ENCODE assay signal across 26 cellular contexts in genomic region chr7:16615234-16615633, GRCh38.
"Had no signal": no experiment of that assay in that cellular context is flagged by ENCODE, and none has a peak within 500 bp of the region (broad histone marks: within the 10 kb centered on the region; RNA-seq: fewer than 3 reads in every experiment).

No MANE protein-coding gene starts in this region.

- H3K27me3 Mint-ChIP-seq: activated CD8-positive, alpha-beta memory T cell treated with anti-CD3 and anti-CD28 coated beads, Interleukin-2, amount 10 ng/mL, durations not matched to agents 7 days and 5 days; naive thymus-derived CD8-positive, alpha-beta T cell; stimulated activated memory B cell treated with anti-CD40 and anti-IgM and Interleukin-4, amounts not matched to agents 10 μg/mL and 1 μg/mL and 100 μg/mL, for 72 hours had no signal

- H3K4me3 ChIP-seq: breast epithelium, esophagus muscularis mucosa, heart left ventricle, right atrium auricular region, smooth muscle cell, suprapubic skin, tibial artery had no signal

- H3K27ac Mint-ChIP-seq: activated CD8-positive, alpha-beta memory T cell treated with anti-CD3 and anti-CD28 coated beads, Interleukin-2, amount 10 ng/mL, durations not matched to agents 7 days and 5 days; activated CD8-positive, alpha-beta T cell treated with anti-CD3 and anti-CD28 coated beads, Interleukin-2, amount 10 ng/mL, durations not matched to agents 7 days and 5 days; activated naive CD4-positive, alpha-beta T cell treated with anti-CD3 and anti-CD28 coated beads, Interleukin-2, amount 50 U/mL, for 72 hours; activated T-helper 2 cell treated with anti-CD3 and anti-CD28 coated beads, Interferon-gamma antibody, Interleukin-2, Interleukin-4, amounts not matched to agents 10 μg/mL and 5 μg/mL and 100 μg/mL, durations not matched to agents 14 hours and 24 hours and 36 hours; naive thymus-derived CD8-positive, alpha-beta T cell; stimulated activated memory B cell treated with anti-CD40 and anti-IgM and Interleukin-4, amounts not matched to agents 10 μg/mL and 1 μg/mL and 100 μg/mL, for 72 hours had no signal

- DNase-seq: activated CD8-positive, alpha-beta memory T cell treated with anti-CD3 and anti-CD28 coated beads, Interleukin-2, amount 10 ng/mL, durations not matched to agents 7 days and 5 days; activated CD8-positive, alpha-beta T cell treated with anti-CD3 and anti-CD28 coated beads, Interleukin-2, amount 10 ng/mL, durations not matched to agents 7 days and 5 days; activated T-cell treated with anti-CD3 and anti-CD28 coated beads, Interleukin-2, amount 50 U/mL, for 48 hours; central memory CD4-positive, alpha-beta T cell; foreskin keratinocyte; heart left ventricle; left cardiac atrium; mammary epithelial cell; midbrain; naive thymus-derived CD8-positive, alpha-beta T cell; occipital lobe; stimulated activated CD4-positive, alpha-beta T cell treated with anti-CD3 and anti-CD28 coated beads, Interleukin-1b, Interleukin-23, amount 100 ng/mL, for 48 hours; stimulated activated CD4-positive, alpha-beta T cell treated with anti-CD3 and anti-CD28 coated beads, Interleukin-4, amount 100 ng/mL, for 4 hours; stimulated activated CD8-positive, alpha-beta memory T cell treated with anti-CD3 and anti-CD28 coated beads, Interleukin-4, amount 100 ng/mL, for 48 hours; T-helper 2 cell; tibial artery had no signal

- H3K9me3 ChIP-seq: breast epithelium, esophagus muscularis mucosa, heart left ventricle, right atrium auricular region, suprapubic skin, tibial artery had no signal

- H3K4me3 Mint-ChIP-seq: activated CD8-positive, alpha-beta memory T cell treated with anti-CD3 and anti-CD28 coated beads, Interleukin-2, amount 10 ng/mL, durations not matched to agents 7 days and 5 days; activated CD8-positive, alpha-beta T cell treated with anti-CD3 and anti-CD28 coated beads, Interleukin-2, amount 10 ng/mL, durations not matched to agents 7 days and 5 days; naive thymus-derived CD8-positive, alpha-beta T cell; neural crest cell; stimulated activated memory B cell treated with anti-CD40 and anti-IgM and Interleukin-4, amounts not matched to agents 10 μg/mL and 1 μg/mL and 100 μg/mL, for 72 hours had no signal

- ATAC-seq: activated CD8-positive, alpha-beta memory T cell treated with anti-CD3 and anti-CD28 coated beads, Interleukin-2, amount 10 ng/mL, durations not matched to agents 7 days and 5 days; activated CD8-positive, alpha-beta T cell treated with anti-CD3 and anti-CD28 coated beads, Interleukin-2, amount 10 ng/mL, durations not matched to agents 7 days and 5 days; activated naive CD4-positive, alpha-beta T cell treated with anti-CD3 and anti-CD28 coated beads, Interleukin-2, amount 50 U/mL, for 72 hours; foreskin keratinocyte; left cardiac atrium; naive thymus-derived CD8-positive, alpha-beta T cell; stimulated activated memory B cell treated with anti-CD40 and anti-IgM and Interleukin-4, amounts not matched to agents 10 μg/mL and 1 μg/mL and 100 μg/mL, for 72 hours had no signal

- H3K4me1 ChIP-seq: breast epithelium, esophagus muscularis mucosa, foreskin keratinocyte, parathyroid adenoma, right atrium auricular region, suprapubic skin, tibial artery had no signal

- H3K9me3 Mint-ChIP-seq: activated naive CD4-positive, alpha-beta T cell treated with anti-CD3 and anti-CD28 coated beads, Interleukin-2, amount 50 U/mL, for 72 hours; naive thymus-derived CD8-positive, alpha-beta T cell; neural crest cell; stimulated activated memory B cell treated with anti-CD40 and anti-IgM and Interleukin-4, amounts not matched to agents 10 μg/mL and 1 μg/mL and 100 μg/mL, for 72 hours had no signal

- H3K27ac ChIP-seq: breast epithelium, esophagus muscularis mucosa, foreskin keratinocyte, heart left ventricle, parathyroid adenoma, right atrium auricular region, suprapubic skin, tibial artery had no signal

- H3K27me3 ChIP-seq: breast epithelium, esophagus muscularis mucosa, foreskin keratinocyte, heart left ventricle, right atrium auricular region, suprapubic skin, tibial artery had no signal
